ENCODE assay signal across 24 cellular contexts in the genomic region with DNA sequence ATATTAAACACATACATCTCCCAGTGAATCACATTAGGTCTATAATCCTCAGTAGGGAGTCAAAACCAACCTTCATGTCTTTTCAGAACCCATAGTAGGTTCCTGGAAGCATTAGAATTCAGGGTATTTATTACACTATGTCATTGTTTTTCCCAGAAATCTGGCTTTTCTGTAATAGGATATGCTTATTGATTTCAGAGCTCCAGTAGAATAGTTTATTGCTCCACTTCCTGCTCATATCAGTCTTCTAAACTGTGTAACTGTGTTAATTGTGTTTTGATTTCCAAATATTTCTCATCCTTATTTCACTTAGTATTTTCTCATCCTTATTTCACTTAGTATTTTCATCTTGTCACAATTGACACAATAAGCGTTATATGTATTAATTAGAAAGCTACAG.
"Had no signal": no experiment of that assay in that cellular context is flagged by ENCODE, and none has a peak within 500 bp of the region (broad histone marks: within the 10 kb centered on the region; RNA-seq: fewer than 3 reads in every experiment).

No MANE protein-coding gene starts in this region.

- H3K4me3 ChIP-seq: adrenal gland, ascending aorta, colonic mucosa, dorsolateral prefrontal cortex, esophagus muscularis mucosa, sigmoid colon, smooth muscle cell, transverse colon had no signal

- H3K27ac ChIP-seq: adrenal gland, ascending aorta, colonic mucosa, dorsolateral prefrontal cortex, esophagus muscularis mucosa, sigmoid colon, transverse colon had no signal

- ATAC-seq: activated T-cell treated with anti-CD3 and anti-CD28 coated beads, Interleukin-2, amount 50 U/mL, for 4 hours; left ventricle myocardium superior; naive thymus-derived CD8-positive, alpha-beta T cell; stimulated activated naive B cell treated with anti-CD40 and anti-IgM and Interleukin-4, amounts not matched to agents 10 μg/mL and 1 μg/mL and 100 μg/mL, for 72 hours had no signal

- H3K9me3 ChIP-seq: adrenal gland, ascending aorta, colonic mucosa, esophagus muscularis mucosa, sigmoid colon, transverse colon had no signal

- DNase-seq: activated CD4-positive, alpha-beta T cell treated with anti-CD3 and anti-CD28 coated beads for 1 hour; activated CD8-positive, alpha-beta memory T cell treated with anti-CD3 and anti-CD28 coated beads, Interleukin-2, amount 50 U/mL, for 48 hours; activated naive CD4-positive, alpha-beta T cell; activated T-cell treated with anti-CD3 and anti-CD28 coated beads, Interleukin-2, amount 50 U/mL, for 4 hours; adrenal gland; central memory CD4-positive, alpha-beta T cell; colonic mucosa; dorsolateral prefrontal cortex; glutamatergic neuron; hippocampal formation; left ventricle myocardium superior; mammary epithelial cell; naive thymus-derived CD8-positive, alpha-beta T cell; retina; sigmoid colon; stimulated activated CD4-positive, alpha-beta T cell treated with anti-CD3 and anti-CD28 coated beads, Interleukin-15, amount 100 ng/mL, for 24 hours; stimulated activated CD8-positive, alpha-beta memory T cell treated with anti-CD3 and anti-CD28 coated beads, Interleukin-4, amount 100 ng/mL, for 48 hours; stimulated activated naive B cell treated with anti-CD40 and anti-IgM and Interleukin-4, amounts not matched to agents 10 μg/mL and 1 μg/mL and 100 μg/mL, for 72 hours; transverse colon had no signal

- H3K27me3 ChIP-seq: adrenal gland, ascending aorta, colonic mucosa, dorsolateral prefrontal cortex, esophagus muscularis mucosa, sigmoid colon, transverse colon had no signal

- H3K4me1 ChIP-seq: adrenal gland, ascending aorta, colonic mucosa, esophagus muscularis mucosa, sigmoid colon, transverse colon had no signal

- H3K36me3 ChIP-seq: adrenal gland, ascending aorta, colonic mucosa, esophagus muscularis mucosa, sigmoid colon, transverse colon had no signal

- FAIRE-seq: TTC549, urothelium cell line had no signal
